ENCODE assay signal across 8 cellular contexts in the genomic region with DNA sequence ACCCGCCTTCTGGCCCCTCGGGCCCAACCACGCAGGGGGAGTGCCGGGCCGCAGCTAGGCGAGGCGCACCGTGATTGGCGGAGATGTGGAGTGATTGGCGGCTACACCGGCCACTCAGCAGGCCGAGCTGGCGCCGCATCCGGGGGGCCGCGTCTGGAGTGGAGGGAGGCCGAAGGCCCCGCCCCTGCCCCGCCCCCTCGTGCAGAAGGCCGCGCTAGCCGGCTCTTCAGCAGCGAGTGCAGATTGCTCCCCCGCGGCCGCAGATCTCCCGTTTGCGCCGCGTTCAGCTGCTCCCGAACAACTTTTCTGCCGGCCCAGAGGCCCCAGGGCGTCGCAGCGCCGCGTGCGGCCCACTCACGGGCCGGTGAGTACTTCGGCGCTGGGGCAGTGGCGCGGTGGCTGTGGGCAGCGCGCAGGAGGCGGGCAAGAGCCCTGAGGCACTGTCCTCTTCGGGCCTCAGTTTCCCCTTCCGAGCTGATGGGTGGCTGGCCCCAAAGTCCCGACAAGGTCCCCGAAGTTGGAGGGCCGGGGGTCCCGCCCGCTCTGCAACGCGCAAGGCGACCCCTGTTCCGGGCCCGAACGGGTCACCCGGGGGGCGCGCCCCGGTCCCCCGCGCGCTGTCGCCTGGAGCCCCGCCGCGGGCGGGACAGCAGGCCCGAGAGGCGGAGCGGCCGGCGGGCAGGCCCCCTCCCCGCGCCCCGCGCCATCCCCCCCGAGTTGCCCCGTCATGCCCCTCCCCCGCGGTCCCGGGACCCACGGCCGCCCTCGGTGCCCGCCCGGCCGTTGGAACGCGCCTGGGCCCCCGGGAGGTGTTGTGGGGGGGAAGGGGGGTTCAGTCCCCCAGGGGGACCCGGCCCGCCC. TPM values are rescaled to one million over a fixed set of nuclear protein-coding genes. Genes with fewer than 3 reads are reported as not detected.
DNase-seq lines count a peak whose midpoint lies in the region; ATAC-seq and FAIRE-seq lines count a peak whose summit lies in the region.

Gene WFS1, plus strand, starts transcription at position 200 of the 861 bp plus-strand sequence. CDS start 7,606 bp downstream, outside the sequence.

- 1% methylated on average over 57 to 99 of the region's 99 CpGs for WGBS in small intestine, 3 donors

- H3K9me3 ChIP-seq in small intestine (ENCODE audit: control insufficient read depth, low read depth): no peaks in the 10 kb centered on the region

- H3K4me3 ChIP-seq in small intestine (ENCODE audit: low read depth in 1 of 2, low read length in 2 of 2): peak within 1 kb of the TSS; percentile 62 to 96

- FAIRE-seq in A204.1 (lab: Jason Lieb, UNC) (peak; percentile 73), small intestine (lab: Jason Lieb, UNC) (no peak)

- H3K27ac ChIP-seq in caudate nucleus (ENCODE audit: low read depth, low read length) (peak within 1 kb of the TSS; percentile 82), small intestine (ENCODE audit: low read depth in 1 of 2, low read length in 1 of 2) (peak within 1 kb of the TSS; percentile 62 to 68)

- no peaks in the 10 kb centered on the region for H3K36me3 ChIP-seq in small intestine (ENCODE audit: control insufficient read depth in 2 of 2, insufficient read depth in 2 of 2, low read length in 2 of 2)

- DNase-seq in NCI-H2171 treated with DMSO at 0.1 percent for 48 hours (lab: John Stamatoyannopoulos, UW) (peak; percentile 80), caudate nucleus (lab: John Stamatoyannopoulos, UW) (peak; percentile 53 to 99 (median 97)), iPS-NIHi7 (ENCODE audit: extremely low spot score) (peak; percentile 100), small intestine (peak; percentile 98)
- DNase-seq in activated CD4-positive, CD25-positive, alpha-beta regulatory T cell (lab: John Stamatoyannopoulos, UW): peak; percentile 94 to 98 (median 95)

- no peaks in the 10 kb centered on the region for H3K27me3 ChIP-seq in small intestine (ENCODE audit: control insufficient read depth in 2 of 2, insufficient read depth in 2 of 2, low read length in 2 of 2)

- peaks cover 6 to 9% of the 10 kb centered on the region in 2 donors for H3K4me1 ChIP-seq in small intestine (ENCODE audit: control insufficient read depth in 2 of 2, insufficient read depth in 1 of 2, low read depth in 1 of 2, low read length in 1 of 2)

- ATAC-seq in GM18867 (IDR thresholded peaks at IDR 0.05; ENCODE audit: unreplicated experiment): peak; percentile 100
- peak; percentile 99 for ATAC-seq in HG03095 (IDR thresholded peaks at IDR 0.05; ENCODE audit: unreplicated experiment)

RNA-seq across cellular contexts. Expression of gene WFS1, which starts in this region (rescaled TPM):
- polyA plus RNA-seq in small intestine: 10 to 100 TPM in 1 of 3 donors, 1 to 10 TPM in 2; 4.1 to 15.7 (median 8.7) TPM

Comparison
In these comparisons a context has a peak if more than half of its experiments do, and no peak if none do; other contexts are left out.
1. Peak in every context shown above with its lines: DNase-seq, ATAC-seq, H3K4me3 ChIP-seq and H3K27ac ChIP-seq.